Comparison of ENCODE assay signal across 1 cellular context in the genomic region with DNA sequence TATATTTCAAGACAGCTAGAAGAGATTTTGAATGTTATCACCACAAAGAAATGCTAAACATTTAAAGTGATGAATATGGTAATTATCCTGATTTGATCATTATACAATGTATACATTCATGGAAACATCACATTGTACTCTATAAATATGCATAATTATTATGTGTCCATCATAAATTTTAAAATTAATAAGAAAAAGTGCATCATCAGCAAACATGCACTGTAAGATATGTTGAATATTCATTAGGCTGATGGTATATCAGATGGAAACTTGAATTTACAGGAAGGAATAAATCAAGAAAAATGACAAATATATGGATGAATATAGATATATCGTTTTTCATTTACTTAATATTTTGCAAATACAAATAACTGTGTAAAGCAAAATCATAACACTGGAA.
TF ChIP-seq lines count a peak whose summit lies in the region.

No MANE protein-coding gene starts in this region.

TF ChIP-seq in K562, 482 proteins besides CTCF, POLR2A, EP300 and RAD21 (continued from another document):
- TF ChIP-seq, protein P1, sequence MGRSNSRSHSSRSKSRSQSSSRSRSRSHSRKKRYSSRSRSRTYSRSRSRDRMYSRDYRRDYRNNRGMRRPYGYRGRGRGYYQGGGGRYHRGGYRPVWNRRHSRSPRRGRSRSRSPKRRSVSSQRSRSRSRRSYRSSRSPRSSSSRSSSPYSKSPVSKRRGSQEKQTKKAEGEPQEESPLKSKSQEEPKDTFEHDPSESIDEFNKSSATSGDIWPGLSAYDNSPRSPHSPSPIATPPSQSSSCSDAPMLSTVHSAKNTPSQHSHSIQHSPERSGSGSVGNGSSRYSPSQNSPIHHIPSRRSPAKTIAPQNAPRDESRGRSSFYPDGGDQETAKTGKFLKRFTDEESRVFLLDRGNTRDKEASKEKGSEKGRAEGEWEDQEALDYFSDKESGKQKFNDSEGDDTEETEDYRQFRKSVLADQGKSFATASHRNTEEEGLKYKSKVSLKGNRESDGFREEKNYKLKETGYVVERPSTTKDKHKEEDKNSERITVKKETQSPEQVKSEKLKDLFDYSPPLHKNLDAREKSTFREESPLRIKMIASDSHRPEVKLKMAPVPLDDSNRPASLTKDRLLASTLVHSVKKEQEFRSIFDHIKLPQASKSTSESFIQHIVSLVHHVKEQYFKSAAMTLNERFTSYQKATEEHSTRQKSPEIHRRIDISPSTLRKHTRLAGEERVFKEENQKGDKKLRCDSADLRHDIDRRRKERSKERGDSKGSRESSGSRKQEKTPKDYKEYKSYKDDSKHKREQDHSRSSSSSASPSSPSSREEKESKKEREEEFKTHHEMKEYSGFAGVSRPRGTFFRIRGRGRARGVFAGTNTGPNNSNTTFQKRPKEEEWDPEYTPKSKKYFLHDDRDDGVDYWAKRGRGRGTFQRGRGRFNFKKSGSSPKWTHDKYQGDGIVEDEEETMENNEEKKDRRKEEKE (IDR thresholded peaks at IDR 0.05; ENCODE audit: borderline replicate concordance in 1 of 2, control insufficient read depth in 1 of 2, low read depth in 2 of 2, low read length in 1 of 2): no peak
- TF ChIP-seq HSF4 (CRISPR knock-in tag; IDR thresholded peaks at IDR 0.05; ENCODE audit: borderline replicate concordance): no peak
- no peak for TF ChIP-seq ZEB2 (IDR thresholded peaks at IDR 0.05)
- TF ChIP-seq MXI1 (IDR thresholded peaks at IDR 0.05; ENCODE audit: low read depth, low read length): no peak
- no peak for TF ChIP-seq KLF10 (CRISPR knock-in tag; IDR thresholded peaks at IDR 0.05)
- no peak for TF ChIP-seq GTF2A2 (tag; IDR thresholded peaks at IDR 0.05)
- TF ChIP-seq RUNX1 (IDR thresholded peaks at IDR 0.05; ENCODE audit: low read depth): no peak
